In genomic region chr1:87273291-87273690, GRCh38 we compare ENCODE assay signal across 16 cellular contexts. TPM values are rescaled to one million over a fixed set of nuclear protein-coding genes. Genes with fewer than 3 reads are reported as not detected.
DNase-seq lines count a peak whose midpoint lies in the region; ATAC-seq and TF ChIP-seq lines count a peak whose summit lies in the region.
"Had no signal": no experiment of that assay in that cellular context is flagged by ENCODE, and none has a peak within 500 bp of the region (broad histone marks: within the 10 kb centered on the region; RNA-seq: fewer than 3 reads in every experiment).

No MANE protein-coding gene starts in this region.

- POLR2A ChIA-PET in WTC11 (lab: Charles Lee): no interaction called here

- CTCF ChIA-PET in WTC11 (lab: Charles Lee): no interaction called here

- no peaks in the 10 kb centered on the region for H4K20me1 ChIP-seq in neural progenitor cell (ENCODE audit: low read depth)
- H4K20me1 ChIP-seq: BLaER1 treated with 17β-estradiol and CSF1 and Interleukin-3, amounts not matched to agents 10 nM and 100 nM had no signal

- no peaks in the 10 kb centered on the region for H3K27me3 ChIP-seq in neural progenitor cell
- H3K27me3 ChIP-seq: BLaER1 treated with 17β-estradiol and CSF1 and Interleukin-3, amounts not matched to agents 10 nM and 100 nM had no signal

- no peak overlapping the region for H3K4me3 ChIP-seq in neural progenitor cell
- H3K4me3 ChIP-seq: BLaER1 treated with 17β-estradiol and CSF1 and Interleukin-3, amounts not matched to agents 10 nM and 100 nM; GM12878; HAP-1 had no signal

- H3K36me3 Mint-ChIP-seq in WTC11 (no peaks in the 10 kb centered on the region), neural progenitor cell (no peaks in the 10 kb centered on the region), mesothelial cell of epicardium (no peaks in the 10 kb centered on the region)
- H3K36me3 Mint-ChIP-seq: CD4-positive, CD25-positive, alpha-beta regulatory T cell had no signal

- no peaks in the 10 kb centered on the region for H3K79me2 ChIP-seq in neural progenitor cell (ENCODE audit: low read depth)

- peaks cover 33% of the 10 kb centered on the region for H3K4me1 Mint-ChIP-seq in WTC11
- peaks cover 13% of the 10 kb centered on the region for H3K4me1 Mint-ChIP-seq in neural progenitor cell
- peaks cover 12% of the 10 kb centered on the region for H3K4me1 Mint-ChIP-seq in mesothelial cell of epicardium
- H3K4me1 Mint-ChIP-seq: CD4-positive, CD25-positive, alpha-beta regulatory T cell had no signal

- TF ChIP-seq CTCF in WTC11 (IDR thresholded peaks at IDR 0.05) (no peak), neural progenitor cell (IDR thresholded peaks at IDR 0.05) (no peak), mesothelial cell of epicardium (IDR thresholded peaks at IDR 0.05; ENCODE audit: unreplicated experiment) (no peak)

- no peak overlapping the region for H3K4me3 Mint-ChIP-seq in WTC11
- H3K4me3 Mint-ChIP-seq in neural progenitor cell: no peak overlapping the region
- no peak overlapping the region for H3K4me3 Mint-ChIP-seq in mesothelial cell of epicardium
- H3K4me3 Mint-ChIP-seq: CD4-positive, CD25-positive, alpha-beta regulatory T cell had no signal

- DNase-seq in ELF-1 (ENCODE audit: low read depth, low spot score): peak; percentile 23
- DNase-seq in WTC11 (ENCODE audit: low spot score): no peak
- peak; percentile 26 for DNase-seq in iPS-NIHi11 (ENCODE audit: low spot score)
- DNase-seq in neural progenitor cell (ENCODE audit: low spot score): peak; percentile 50
- DNase-seq in occipital lobe (lab: John Stamatoyannopoulos, UW): no peak
- DNase-seq in mesothelial cell of epicardium (ENCODE audit: low spot score in 2 of 2, unreplicated experiment in 2 of 2): no peak
- DNase-seq: 8988T; ACHN; Calu3; CD4-positive, CD25-positive, alpha-beta regulatory T cell; DMS 273 treated with DMSO at 0.1 percent for 48 hours; GOT3 had no signal

- ATAC-seq in WTC11 (peak; percentile 38), GM21529 (IDR thresholded peaks at IDR 0.05; ENCODE audit: unreplicated experiment) (no peak)
- ATAC-seq: GM12878 had no signal

- H3K27me3 Mint-ChIP-seq in WTC11 (ENCODE audit: low read depth): no peaks in the 10 kb centered on the region
- H3K27me3 Mint-ChIP-seq in neural progenitor cell (ENCODE audit: insufficient read depth, low read depth): peaks cover 3% of the 10 kb centered on the region
- H3K27me3 Mint-ChIP-seq in mesothelial cell of epicardium (ENCODE audit: low read depth): no peaks in the 10 kb centered on the region
- H3K27me3 Mint-ChIP-seq: CD4-positive, CD25-positive, alpha-beta regulatory T cell had no signal

- H3K9me3 Mint-ChIP-seq in WTC11 (peaks cover 3% of the 10 kb centered on the region; the same call in 1 of the 2 replicates), neural progenitor cell (no peaks in the 10 kb centered on the region), mesothelial cell of epicardium (no peaks in the 10 kb centered on the region)
- H3K9me3 Mint-ChIP-seq: CD4-positive, CD25-positive, alpha-beta regulatory T cell had no signal

- no peaks in the 10 kb centered on the region for H3K36me3 ChIP-seq in neural progenitor cell
- H3K36me3 ChIP-seq: BLaER1 treated with 17β-estradiol and CSF1 and Interleukin-3, amounts not matched to agents 10 nM and 100 nM; HAP-1 had no signal

- no peak overlapping the region for H3K4me2 ChIP-seq in neural progenitor cell

- peaks cover 4% of the 10 kb centered on the region for H3K4me1 ChIP-seq in neural progenitor cell

- no peak overlapping the region for H3K27ac Mint-ChIP-seq in WTC11
- no peak overlapping the region for H3K27ac Mint-ChIP-seq in neural progenitor cell
- H3K27ac Mint-ChIP-seq in mesothelial cell of epicardium: no peak overlapping the region
- H3K27ac Mint-ChIP-seq: CD4-positive, CD25-positive, alpha-beta regulatory T cell had no signal

- no peaks in the 10 kb centered on the region for H3F3A ChIP-seq in neural progenitor cell (ENCODE audit: low read depth)

- H3K9me3 ChIP-seq in neural progenitor cell (ENCODE audit: low read depth): no peaks in the 10 kb centered on the region
- H3K9me3 ChIP-seq: BLaER1 treated with 17β-estradiol and CSF1 and Interleukin-3, amounts not matched to agents 10 nM and 100 nM; HAP-1 had no signal

- H3K9ac ChIP-seq in neural progenitor cell: no peak overlapping the region
- H3K9ac ChIP-seq: BLaER1 treated with 17β-estradiol and CSF1 and Interleukin-3, amounts not matched to agents 10 nM and 100 nM had no signal

- no peak overlapping the region for H2AFZ ChIP-seq in neural progenitor cell (replicated peaks)

- H3K27ac ChIP-seq in neural progenitor cell: no peak overlapping the region
- H3K27ac ChIP-seq: BLaER1 treated with 17β-estradiol and CSF1 and Interleukin-3, amounts not matched to agents 10 nM and 100 nM had no signal

TF ChIP-seq in WTC11, 78 proteins besides CTCF, POLR2A, EP300 and RAD21:
- no peak for TF ChIP-seq JAZF1 (CRISPR knock-in tag; IDR thresholded peaks at IDR 0.05)
- no peak for TF ChIP-seq FOXJ3 (CRISPR knock-in tag; IDR thresholded peaks at IDR 0.05; ENCODE audit: borderline replicate concordance)
- no peak for TF ChIP-seq ZNF263 (CRISPR knock-in tag; IDR thresholded peaks at IDR 0.05; ENCODE audit: low read depth)
- TF ChIP-seq, protein P1, sequence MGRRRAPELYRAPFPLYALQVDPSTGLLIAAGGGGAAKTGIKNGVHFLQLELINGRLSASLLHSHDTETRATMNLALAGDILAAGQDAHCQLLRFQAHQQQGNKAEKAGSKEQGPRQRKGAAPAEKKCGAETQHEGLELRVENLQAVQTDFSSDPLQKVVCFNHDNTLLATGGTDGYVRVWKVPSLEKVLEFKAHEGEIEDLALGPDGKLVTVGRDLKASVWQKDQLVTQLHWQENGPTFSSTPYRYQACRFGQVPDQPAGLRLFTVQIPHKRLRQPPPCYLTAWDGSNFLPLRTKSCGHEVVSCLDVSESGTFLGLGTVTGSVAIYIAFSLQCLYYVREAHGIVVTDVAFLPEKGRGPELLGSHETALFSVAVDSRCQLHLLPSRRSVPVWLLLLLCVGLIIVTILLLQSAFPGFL (CRISPR knock-in tag; IDR thresholded peaks at IDR 0.05; ENCODE audit: borderline replicate concordance): no peak

RNA-seq across cellular contexts. Expression of gene LMO4, which starts 55.4 kb away (rescaled TPM):
- 72.5 to 88.9 TPM (median 73.7 TPM) in 3 replicates for total RNA-seq in WTC11 (2021)
- total RNA-seq in neural progenitor cell (ENCODE audit: low replicate concordance): 94.8 and 112 TPM in 2 replicates
- 709 TPM for total RNA-seq in occipital lobe
- total RNA-seq in mesothelial cell of epicardium: 86.5 to 96.9 TPM (median 93.0 TPM) in 3 replicates

Comparison
In these comparisons a context has a peak if more than half of its experiments do, and no peak if none do; other contexts are left out.
1. DNase-seq: peak in ELF-1 (single experiment), iPS-NIHi11 (single experiment) and neural progenitor cell (single experiment); none in WTC11 (single experiment), occipital lobe (single experiment) and mesothelial cell of epicardium (0 of 2).